Comparison of ENCODE assay signal across 8 cellular contexts in genomic region chr11:35714882-35715612, GRCh38. TPM values are rescaled to one million over a fixed set of nuclear protein-coding genes. Genes with fewer than 3 reads are reported as not detected.
DNase-seq lines count a peak whose midpoint lies in the region; ATAC-seq, FAIRE-seq and TF ChIP-seq lines count a peak whose summit lies in the region.

No MANE protein-coding gene starts in this region.

- H3K27me3 ChIP-seq in tibial artery, result no peaks in the 10 kb centered on the region

- no peak overlapping the region for H3K9ac ChIP-seq in kidney (ENCODE audit: low read length in 2 of 2)

- no peak overlapping the region for H3K4me3 ChIP-seq in kidney (ENCODE audit: low read length in 2 of 2)
- H3K4me3 ChIP-seq in tibial artery, result no peak overlapping the region

- FAIRE-seq in kidney (lab: Jason Lieb, UNC), result no peak

- H3K4me1 ChIP-seq in kidney (ENCODE audit: control insufficient read depth in 1 of 2, insufficient read depth in 1 of 2, low read depth in 1 of 2, low read length in 2 of 2) (peaks cover 0 to 3% of the 10 kb centered on the region in 2 donors), tibial artery (no peaks in the 10 kb centered on the region)

- peak; percentile 67 for DNase-seq in M059J (ENCODE audit: low read depth)
- peak; percentile 65 for DNase-seq in myocyte (ENCODE audit: low read depth)
- no peak for DNase-seq in kidney
- no peak for DNase-seq in tibial artery
- no peak for DNase-seq in NCI-H1092 (lab: John Stamatoyannopoulos, UW)
- no peak for DNase-seq in omental fat pad (ENCODE audit: low spot score)

- H3K27ac ChIP-seq in kidney (ENCODE audit: low read depth in 2 of 2, low read length in 2 of 2) (no peak overlapping the region), tibial artery (no peak overlapping the region)

- H3K9me3 ChIP-seq in kidney (ENCODE audit: control insufficient read depth in 1 of 2, low read length in 2 of 2), result no peaks in the 10 kb centered on the region
- no peaks in the 10 kb centered on the region for H3K9me3 ChIP-seq in tibial artery

- H3K36me3 ChIP-seq in kidney (ENCODE audit: control insufficient read depth in 1 of 2, insufficient read depth in 2 of 2, low read length in 2 of 2) (no peaks in the 10 kb centered on the region), tibial artery (no peaks in the 10 kb centered on the region)

- ATAC-seq in GM18508 (IDR thresholded peaks at IDR 0.05; ENCODE audit: insufficient read depth, unreplicated experiment) (peak; percentile 83), GM21786 (IDR thresholded peaks at IDR 0.05; ENCODE audit: unreplicated experiment) (peak; percentile 81), omental fat pad (ENCODE audit: low FRiP score) (no peak)

- TF ChIP-seq CTCF in kidney (IDR thresholded peaks at IDR 0.05; ENCODE audit: borderline replicate concordance, extremely low read depth, insufficient read depth) (no peak), tibial artery (IDR thresholded peaks at IDR 0.05) (no peak), omental fat pad (IDR thresholded peaks at IDR 0.05) (no peak)

- intact Hi-C loops in kidney (cut with DNase I) (no loop called here), tibial artery (cut with DNase I; ENCODE audit: low total_unique reads) (no loop called here)

RNA-seq across cellular contexts. Expression of gene TRIM44, which starts 52.5 kb away (rescaled TPM):
- total RNA-seq in M059J (2014; rRNA removed; shearing (Covaris generic)), result 35.8 and 50.1 TPM in 2 replicates
- total RNA-seq in myocyte (43.5 and 56.8 TPM in 2 replicates), kidney (88.9 TPM), omental fat pad (10 to 100 TPM; 47.3 to 64.0 (median 52.1) TPM)
- 48.2 TPM for polyA plus RNA-seq in myocyte (2012)
- polyA plus RNA-seq in kidney (ENCODE audit: insufficient read depth, low read depth, low replicate concordance), result 14.5 TPM

Comparison
In these comparisons a context has a peak if more than half of its experiments do, and no peak if none do; other contexts are left out.
1. DNase-seq: peak in M059J (single experiment) and myocyte (single experiment); none in kidney (single experiment), tibial artery (0 of 2), NCI-H1092 (single experiment) and omental fat pad (single experiment).